In genomic region chr2:110960281-110960680, GRCh38 we compare ENCODE assay signal across 35 cellular contexts.
"Had no signal": no experiment of that assay in that cellular context is flagged by ENCODE, and none has a peak within 500 bp of the region (broad histone marks: within the 10 kb centered on the region; RNA-seq: fewer than 3 reads in every experiment).

No MANE protein-coding gene starts in this region.

- H3K27me3 Mint-ChIP-seq: activated naive CD8-positive, alpha-beta T cell treated with anti-CD3 and anti-CD28 coated beads for 36 hours had no signal

- H3K9me3 ChIP-seq: adrenal gland, body of pancreas, breast epithelium had no signal

- H3K27ac Mint-ChIP-seq: activated B cell treated with CpG ODN at 0.5 μM for 24 hours; activated CD4-positive, alpha-beta memory T cell treated with anti-CD3 and anti-CD28 coated beads for 36 hours; activated CD4-positive, alpha-beta T cell treated with anti-CD3 and anti-CD28 coated beads, Interleukin-2, amount 10 ng/mL, durations not matched to agents 24 days and 14 days; activated CD8-positive, alpha-beta T cell treated with anti-CD3 and anti-CD28 coated beads for 36 hours; activated naive CD4-positive, alpha-beta T cell treated with anti-CD3 and anti-CD28 coated beads for 36 hours; activated naive CD4-positive, alpha-beta T cell treated with anti-CD3 and anti-CD28 coated beads, Interleukin-2, amount 50 U/mL, for 72 hours; activated naive CD8-positive, alpha-beta T cell treated with anti-CD3 and anti-CD28 coated beads for 36 hours; activated T-cell treated with anti-CD3 and anti-CD28 coated beads, Interleukin-2, amount 50 U/mL, for 72 hours; activated T-helper 1 cell treated with anti-CD3 and anti-CD28 coated beads, Interleukin-12 subunit alpha, Interleukin-12 subunit beta, Interleukin-2, Interleukin-4 antibody, amounts not matched to agents 30 ng/mL and 10 ng/mL and 1 ng/mL, durations not matched to agents 14 hours and 24 hours and 36 hours; activated T-helper 17 cell treated with anti-CD3 and anti-CD28 coated beads, Interleukin-2, amount 50 U/mL, for 72 hours; T-helper 1 cell treated with Interleukin-12 subunit alpha and Interleukin-12 subunit beta and Interleukin-4 antibody, amounts not matched to agents 30 μg/mL and 1 μg/mL, for 36 hours; T-helper 2 cell treated with Interferon-gamma antibody and Interleukin-4, amounts not matched to agents 5 μg/mL and 100 μg/mL, for 36 hours had no signal

- H3K4me3 Mint-ChIP-seq: activated B cell treated with CpG ODN at 0.5 μM for 24 hours; activated CD4-positive, alpha-beta memory T cell treated with anti-CD3 and anti-CD28 coated beads for 36 hours; activated CD4-positive, alpha-beta T cell treated with anti-CD3 and anti-CD28 coated beads, Interleukin-2, amount 10 ng/mL, durations not matched to agents 24 days and 14 days; activated CD8-positive, alpha-beta T cell treated with anti-CD3 and anti-CD28 coated beads for 36 hours; activated naive CD4-positive, alpha-beta T cell treated with anti-CD3 and anti-CD28 coated beads for 36 hours; activated naive CD8-positive, alpha-beta T cell treated with anti-CD3 and anti-CD28 coated beads for 36 hours; activated T-cell treated with anti-CD3 and anti-CD28 coated beads, Interleukin-2, amount 50 U/mL, for 4 hours; activated T-cell treated with anti-CD3 and anti-CD28 coated beads, Interleukin-2, amount 50 U/mL, for 72 hours; activated T-helper 1 cell treated with anti-CD3 and anti-CD28 coated beads, Interleukin-12 subunit alpha, Interleukin-12 subunit beta, Interleukin-2, Interleukin-4 antibody, amounts not matched to agents 30 ng/mL and 10 ng/mL and 1 ng/mL, durations not matched to agents 14 hours and 24 hours and 36 hours; activated T-helper 17 cell treated with anti-CD3 and anti-CD28 coated beads, Interleukin-2, amount 50 U/mL, for 72 hours; T-helper 1 cell treated with Interleukin-12 subunit alpha and Interleukin-12 subunit beta and Interleukin-4 antibody, amounts not matched to agents 30 μg/mL and 1 μg/mL, for 36 hours; T-helper 2 cell treated with Interferon-gamma antibody and Interleukin-4, amounts not matched to agents 5 μg/mL and 100 μg/mL, for 36 hours had no signal

- H3K4me3 ChIP-seq: adrenal gland, body of pancreas, breast epithelium had no signal

- H3K4me1 Mint-ChIP-seq: activated B cell treated with CpG ODN at 0.5 μM for 24 hours; activated CD4-positive, alpha-beta T cell treated with anti-CD3 and anti-CD28 coated beads, Interleukin-2, amount 10 ng/mL, durations not matched to agents 24 days and 14 days; activated naive CD8-positive, alpha-beta T cell treated with anti-CD3 and anti-CD28 coated beads for 36 hours; activated T-helper 17 cell treated with anti-CD3 and anti-CD28 coated beads, Interleukin-2, amount 50 U/mL, for 72 hours had no signal

- DNase-seq: activated B cell treated with CpG ODN at 0.5 μM for 24 hours; activated CD4-positive, alpha-beta memory T cell treated with anti-CD3 and anti-CD28 coated beads for 36 hours; activated CD4-positive, alpha-beta T cell treated with anti-CD3 and anti-CD28 coated beads for 4 hours; activated CD4-positive, alpha-beta T cell treated with anti-CD3 and anti-CD28 coated beads, Interleukin-2, amount 10 ng/mL, durations not matched to agents 24 days and 14 days; activated CD4-positive, alpha-beta T cell treated with anti-CD3 and anti-CD28 coated beads, Interleukin-2, amount 50 U/mL, for 1 hour; activated CD4-positive, alpha-beta T cell treated with anti-CD3 and anti-CD28 coated beads, Interleukin-2, amount 50 U/mL, for 4 hours; activated CD4-positive, CD25-positive, alpha-beta regulatory T cell treated with anti-CD3 and anti-CD28 coated beads, Interleukin-2, amount 50 U/mL, for 72 hours; activated CD8-positive, alpha-beta memory T cell treated with anti-CD3 and anti-CD28 coated beads, Interleukin-2, amount 50 U/mL, for 4 hours; activated CD8-positive, alpha-beta T cell treated with anti-CD3 and anti-CD28 coated beads for 36 hours; activated effector memory CD4-positive, alpha-beta T cell treated with anti-CD3 and anti-CD28 coated beads, Interleukin-2, amount 50 U/mL, for 16 hours; activated gamma-delta T cell treated with Interleukin-2 at 50 U/mL for 16 hours; activated naive CD4-positive, alpha-beta T cell; activated naive CD4-positive, alpha-beta T cell treated with anti-CD3 and anti-CD28 coated beads for 36 hours; activated naive CD4-positive, alpha-beta T cell treated with anti-CD3 and anti-CD28 coated beads, Interleukin-2, amount 50 U/mL, for 16 hours; activated naive CD8-positive, alpha-beta T cell treated with anti-CD3 and anti-CD28 coated beads for 36 hours; activated T-cell treated with anti-CD3 and anti-CD28 coated beads for 4 hours; activated T-cell treated with anti-CD3 and anti-CD28 coated beads, Interleukin-2, amount 50 U/mL, for 1 hour; activated T-cell treated with anti-CD3 and anti-CD28 coated beads, Interleukin-2, amount 50 U/mL, for 4 hours; activated T-cell treated with anti-CD3 and anti-CD28 coated beads, Interleukin-2, amount 50 U/mL, for 72 hours; adrenal gland; amniotic stem cell; aorta; body of pancreas; brain microvascular endothelial cell; central memory CD4-positive, alpha-beta T cell; T-helper 1 cell; T-helper 2 cell; T-helper 9 cell had no signal

- H3K36me3 Mint-ChIP-seq: activated CD4-positive, alpha-beta memory T cell treated with anti-CD3 and anti-CD28 coated beads for 36 hours; activated naive CD4-positive, alpha-beta T cell treated with anti-CD3 and anti-CD28 coated beads, Interleukin-2, amount 50 U/mL, for 72 hours; activated naive CD8-positive, alpha-beta T cell treated with anti-CD3 and anti-CD28 coated beads for 36 hours had no signal

- ATAC-seq: activated CD8-positive, alpha-beta T cell treated with anti-CD3 and anti-CD28 coated beads for 36 hours; activated naive CD4-positive, alpha-beta T cell treated with anti-CD3 and anti-CD28 coated beads, Interleukin-2, amount 50 U/mL, for 72 hours; activated T-cell treated with anti-CD3 and anti-CD28 coated beads, Interleukin-2, amount 50 U/mL, for 4 hours; activated T-cell treated with anti-CD3 and anti-CD28 coated beads, Interleukin-2, amount 50 U/mL, for 72 hours; activated T-helper 17 cell treated with anti-CD3 and anti-CD28 coated beads, Interleukin-2, amount 50 U/mL, for 72 hours; body of pancreas had no signal

- H3K4me1 ChIP-seq: adrenal gland, body of pancreas, breast epithelium had no signal

- H3K27me3 ChIP-seq: body of pancreas, breast epithelium had no signal

- H3K9me3 Mint-ChIP-seq: activated B cell treated with CpG ODN at 0.5 μM for 24 hours; activated CD4-positive, alpha-beta T cell treated with anti-CD3 and anti-CD28 coated beads, Interleukin-2, amount 10 ng/mL, durations not matched to agents 24 days and 14 days; activated CD8-positive, alpha-beta T cell treated with anti-CD3 and anti-CD28 coated beads for 36 hours; activated naive CD4-positive, alpha-beta T cell treated with anti-CD3 and anti-CD28 coated beads for 36 hours; activated naive CD8-positive, alpha-beta T cell treated with anti-CD3 and anti-CD28 coated beads for 36 hours; activated T-cell treated with anti-CD3 and anti-CD28 coated beads, Interleukin-2, amount 50 U/mL, for 72 hours; activated T-helper 1 cell treated with anti-CD3 and anti-CD28 coated beads, Interleukin-12 subunit alpha, Interleukin-12 subunit beta, Interleukin-2, Interleukin-4 antibody, amounts not matched to agents 30 ng/mL and 10 ng/mL and 1 ng/mL, durations not matched to agents 14 hours and 24 hours and 36 hours; activated T-helper 17 cell treated with anti-CD3 and anti-CD28 coated beads, Interleukin-2, amount 50 U/mL, for 72 hours; T-helper 1 cell treated with Interleukin-12 subunit alpha and Interleukin-12 subunit beta and Interleukin-4 antibody, amounts not matched to agents 30 μg/mL and 1 μg/mL, for 36 hours; T-helper 2 cell treated with Interferon-gamma antibody and Interleukin-4, amounts not matched to agents 5 μg/mL and 100 μg/mL, for 36 hours had no signal

- H3K27ac ChIP-seq: adrenal gland, body of pancreas, brain microvascular endothelial cell, breast epithelium, VCaP had no signal

- H3K36me3 ChIP-seq: adrenal gland, brain microvascular endothelial cell, breast epithelium had no signal
